In the genomic region with DNA sequence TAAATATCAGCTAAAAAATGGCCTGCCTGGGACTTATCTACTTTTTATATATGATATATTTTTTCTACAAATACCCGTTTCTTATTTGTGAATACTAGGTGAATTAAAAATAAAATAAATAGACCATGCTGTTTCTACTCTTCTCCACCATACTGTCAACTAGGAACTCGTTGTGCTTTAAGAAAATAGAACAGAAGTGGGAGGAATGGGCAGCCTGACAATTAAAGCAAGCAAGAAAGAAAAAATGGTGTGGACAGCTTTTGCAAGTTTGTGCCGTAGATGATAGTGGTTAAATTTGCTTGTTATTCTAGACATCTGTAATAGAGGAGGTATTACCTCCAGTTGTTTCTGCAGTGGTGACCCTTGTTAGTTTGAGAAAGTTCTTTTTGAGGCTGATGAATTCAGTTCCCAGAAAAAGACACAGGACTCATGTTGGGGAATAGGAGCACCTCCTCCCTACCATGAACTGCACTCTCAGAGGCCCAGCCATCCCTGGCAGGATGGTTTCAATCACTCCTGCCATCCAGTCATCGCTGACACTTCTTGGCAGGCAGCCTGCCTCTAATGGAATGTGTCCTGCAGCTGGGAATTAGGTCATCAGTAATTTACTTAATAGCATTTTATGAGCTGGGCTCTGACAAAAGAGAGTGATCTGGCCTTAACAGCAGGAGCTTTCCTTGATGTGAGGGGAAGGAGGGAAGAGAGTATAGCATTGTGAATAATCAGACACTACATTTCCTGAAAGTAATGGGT, we compare ENCODE assay signal across 8 cellular contexts.
DNase-seq lines count a peak whose midpoint lies in the region; ATAC-seq and TF ChIP-seq lines count a peak whose summit lies in the region.

No MANE protein-coding gene starts in this region.

- H3K36me3 ChIP-seq in H7 (replicated peaks; ENCODE audit: control insufficient read depth, insufficient read depth, low read length) = no peaks in the 10 kb centered on the region
- H3K36me3 ChIP-seq in RWPE2 (ENCODE audit: low read depth) = no peaks in the 10 kb centered on the region

- intact Hi-C loops in Right ventricle myocardium superior (cut with DNase I) = no loop called here
- intact Hi-C loops in sciatic nerve (cut with DNase I) = no loop called here

- H3K4me1 ChIP-seq in RWPE2 (ENCODE audit: insufficient read depth, poor library complexity, severe bottlenecking) = peaks cover 13% of the 10 kb centered on the region

- no peaks in the 10 kb centered on the region for H3K9me3 ChIP-seq in RWPE2 (ENCODE audit: severe bottlenecking)

- ATAC-seq in RWPE2 (ENCODE audit: low read depth) (peak; percentile 97), Right ventricle myocardium superior (ENCODE audit: poor library complexity) (peak; percentile 98), sciatic nerve (peak; percentile 39), HG03095 (IDR thresholded peaks at IDR 0.05; ENCODE audit: unreplicated experiment) (no peak), HG03460 (IDR thresholded peaks at IDR 0.05; ENCODE audit: unreplicated experiment) (no peak)

- peak overlapping the region; percentile 65 for H3K27ac ChIP-seq in RWPE2 (ENCODE audit: poor library complexity, severe bottlenecking)

- H3K27me3 ChIP-seq in H7 (ENCODE audit: control insufficient read depth, insufficient read depth, low read length) (no peaks in the 10 kb centered on the region), RWPE2 (ENCODE audit: insufficient read depth, poor library complexity, severe bottlenecking) (no peaks in the 10 kb centered on the region)

- TF ChIP-seq CTCF in RWPE2 (IDR thresholded peaks at IDR 0.05; ENCODE audit: poor library complexity, severe bottlenecking) = no peak

- H3K4me3 ChIP-seq in H7 (ENCODE audit: insufficient read depth, low read depth, low read length) = no peak overlapping the region
- no peak overlapping the region for H3K4me3 ChIP-seq in RWPE2 (ENCODE audit: severe bottlenecking)

- DNase-seq in H7 (peak; percentile 25), RWPE2 (ENCODE audit: low spot score) (peak; percentile 80), Right ventricle myocardium superior (peak; percentile 88), sciatic nerve (ENCODE audit: low spot score) (no peak), T-helper 1 cell (no peak)
- no peak for DNase-seq in activated CD4-positive, CD25-positive, alpha-beta regulatory T cell (lab: John Stamatoyannopoulos, UW)

Comparison
In these comparisons a context has a peak if more than half of its experiments do, and no peak if none do; other contexts are left out.
1. DNase-seq: peak in H7 (single experiment), RWPE2 (single experiment) and Right ventricle myocardium superior (single experiment); none in sciatic nerve (single experiment), activated CD4-positive, CD25-positive, alpha-beta regulatory T cell (0 of 4) and T-helper 1 cell (0 of 5).
2. ATAC-seq: peak in RWPE2 (single experiment), Right ventricle myocardium superior (single experiment) and sciatic nerve (single experiment); none in HG03095 (single experiment) and HG03460 (single experiment).